In genomic region chr2:240468300-240469238, GRCh38 we compare ENCODE assay signal across 1 cellular context.
TF ChIP-seq lines count a peak whose summit lies in the region.

No MANE protein-coding gene starts in this region.

TF ChIP-seq in IMR-90, 13 proteins besides CTCF, POLR2A, EP300 and RAD21 (continued from another document):
- TF ChIP-seq, protein P1, sequence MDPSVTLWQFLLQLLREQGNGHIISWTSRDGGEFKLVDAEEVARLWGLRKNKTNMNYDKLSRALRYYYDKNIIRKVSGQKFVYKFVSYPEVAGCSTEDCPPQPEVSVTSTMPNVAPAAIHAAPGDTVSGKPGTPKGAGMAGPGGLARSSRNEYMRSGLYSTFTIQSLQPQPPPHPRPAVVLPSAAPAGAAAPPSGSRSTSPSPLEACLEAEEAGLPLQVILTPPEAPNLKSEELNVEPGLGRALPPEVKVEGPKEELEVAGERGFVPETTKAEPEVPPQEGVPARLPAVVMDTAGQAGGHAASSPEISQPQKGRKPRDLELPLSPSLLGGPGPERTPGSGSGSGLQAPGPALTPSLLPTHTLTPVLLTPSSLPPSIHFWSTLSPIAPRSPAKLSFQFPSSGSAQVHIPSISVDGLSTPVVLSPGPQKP (IDR thresholded peaks at IDR 0.05; ENCODE audit: borderline replicate concordance, low read depth, low read length): no peak
- TF ChIP-seq RCOR1 (IDR thresholded peaks at IDR 0.05; ENCODE audit: insufficient replicate concordance, low read length) (no peak), MAZ (IDR thresholded peaks at IDR 0.05; ENCODE audit: borderline replicate concordance, low read depth, low read length) (no peak), CHD1 (IDR thresholded peaks at IDR 0.05; ENCODE audit: low read depth, low read length) (no peak), SMC3 (IDR thresholded peaks at IDR 0.05; ENCODE audit: low read depth, low read length) (no peak), NFE2L2 (IDR thresholded peaks at IDR 0.05; ENCODE audit: low read depth, low read length) (no peak)
